ENCODE assay signal across 14 cellular contexts in genomic region chr3:171824824-171825221, GRCh38. TPM values are rescaled to one million over a fixed set of nuclear protein-coding genes. Genes with fewer than 3 reads are reported as not detected.
DNase-seq lines count a peak whose midpoint lies in the region; ATAC-seq and TF ChIP-seq lines count a peak whose summit lies in the region.
"Had no signal": no experiment of that assay in that cellular context is flagged by ENCODE, and none has a peak within 500 bp of the region (broad histone marks: within the 10 kb centered on the region; RNA-seq: fewer than 3 reads in every experiment).

No MANE protein-coding gene starts in this region.

- POLR2A ChIA-PET in HEK293 (lab: Yijun Ruan, JAX): no interaction called here

- no peak overlapping the region for H3K9ac ChIP-seq in stomach smooth muscle (ENCODE audit: low read length in 2 of 2)

- H3K27ac ChIP-seq in HEK293 (ENCODE audit: extremely low read depth, low read depth, low read length) (no peak overlapping the region; the same call in 1 of the 2 replicates), stomach smooth muscle (ENCODE audit: low read length) (peak overlapping the region; percentile 42)

- ATAC-seq in T-helper 17 cell (no peak), HG02973 (IDR thresholded peaks at IDR 0.05; ENCODE audit: unreplicated experiment) (no peak)
- ATAC-seq: stimulated activated naive CD8-positive, alpha-beta T cell treated with anti-CD3 and anti-CD28 coated beads, Interleukin-15, amount 100 ng/mL, for 72 hours had no signal

- H3K9me3 Mint-ChIP-seq in type B pancreatic cell: no peaks in the 10 kb centered on the region
- H3K9me3 Mint-ChIP-seq: activated T-helper 2 cell treated with anti-CD3 and anti-CD28 coated beads, Interferon-gamma antibody, Interleukin-2, Interleukin-4, amounts not matched to agents 10 μg/mL and 5 μg/mL and 100 μg/mL, durations not matched to agents 14 hours and 24 hours and 36 hours; stimulated activated naive CD8-positive, alpha-beta T cell treated with anti-CD3 and anti-CD28 coated beads, Interleukin-15, amount 100 ng/mL, for 72 hours had no signal

- H3K4me3 Mint-ChIP-seq in T-helper 17 cell: no peak overlapping the region
- H3K4me3 Mint-ChIP-seq in type B pancreatic cell: no peak overlapping the region
- H3K4me3 Mint-ChIP-seq: stimulated activated naive CD8-positive, alpha-beta T cell treated with anti-CD3 and anti-CD28 coated beads, Interleukin-15, amount 100 ng/mL, for 72 hours had no signal

- DNase-seq in T-helper 17 cell: no peak
- peak; percentile 55 for DNase-seq in fibroblast of pulmonary artery (ENCODE audit: low read depth)
- DNase-seq in NCI-H1417 treated with DMSO at 0.1 percent for 48 hours (lab: John Stamatoyannopoulos, UW): no peak
- no peak for DNase-seq in type B pancreatic cell (ENCODE audit: extremely low spot score, unreplicated experiment)
- no peak for DNase-seq in activated T-cell treated with anti-CD3 and anti-CD28 coated beads, Interleukin-2, amount 50 U/mL, for 1 hour
- DNase-seq: activated CD4-positive, alpha-beta T cell treated with anti-CD3 and anti-CD28 coated beads for 4 hours; MG63; NCI-H510A treated with DMSO at 0.1 percent for 48 hours; stimulated activated naive CD8-positive, alpha-beta T cell treated with anti-CD3 and anti-CD28 coated beads, Interleukin-15, amount 100 ng/mL, for 72 hours had no signal

- CTCF ChIA-PET in HEK293 (lab: Yijun Ruan, JAX): no interaction called here

- H3K4me1 ChIP-seq in HEK293 (ENCODE audit: control insufficient read depth, insufficient read depth, low read length) (peaks cover 6% of the 10 kb centered on the region), stomach smooth muscle (ENCODE audit: control insufficient read depth, insufficient read depth, low read length) (no peaks in the 10 kb centered on the region)

- H3K36me3 Mint-ChIP-seq in T-helper 17 cell (ENCODE audit: low read depth) (no peaks in the 10 kb centered on the region), type B pancreatic cell (no peaks in the 10 kb centered on the region)

- H3K36me3 ChIP-seq in HEK293 (ENCODE audit: control insufficient read depth in 2 of 2, insufficient read depth in 1 of 2, low read length in 2 of 2) (no peaks in the 10 kb centered on the region), stomach smooth muscle (ENCODE audit: control insufficient read depth in 2 of 2, insufficient read depth in 2 of 2, low read length in 2 of 2) (no peaks in the 10 kb centered on the region)
- H3K36me3 ChIP-seq: MG63 had no signal

- H3K4me1 Mint-ChIP-seq in T-helper 17 cell (peaks cover 38% of the 10 kb centered on the region), type B pancreatic cell (ENCODE audit: unreplicated experiment) (peaks cover 38% of the 10 kb centered on the region)

- peak overlapping the region; percentile 27 for H3K27ac Mint-ChIP-seq in T-helper 17 cell
- no peak overlapping the region for H3K27ac Mint-ChIP-seq in type B pancreatic cell
- H3K27ac Mint-ChIP-seq: activated T-helper 2 cell treated with anti-CD3 and anti-CD28 coated beads, Interferon-gamma antibody, Interleukin-2, Interleukin-4, amounts not matched to agents 10 μg/mL and 5 μg/mL and 100 μg/mL, durations not matched to agents 14 hours and 24 hours and 36 hours; stimulated activated naive CD8-positive, alpha-beta T cell treated with anti-CD3 and anti-CD28 coated beads, Interleukin-15, amount 100 ng/mL, for 72 hours had no signal

- H3K27me3 ChIP-seq in stomach smooth muscle (ENCODE audit: control insufficient read depth in 1 of 2, insufficient read depth in 2 of 2, low read length in 2 of 2): no peaks in the 10 kb centered on the region
- H3K27me3 ChIP-seq: MG63 had no signal

- TF ChIP-seq CTCF in HEK293 (tag by site-specific recombination; IDR thresholded peaks at IDR 0.05) (no peak), fibroblast of pulmonary artery (IDR thresholded peaks at IDR 0.05; ENCODE audit: low read length, missing control alignments) (no peak), type B pancreatic cell (conservative IDR thresholded peaks at IDR 0.05) (no peak)

- H3K4me3 ChIP-seq in HEK293 (ENCODE audit: low read depth, low read length) (no peak overlapping the region), fibroblast of pulmonary artery (replicated peaks; ENCODE audit: low read depth, low read length) (no peak overlapping the region), stomach smooth muscle (ENCODE audit: low read length in 2 of 2) (no peak overlapping the region)
- H3K4me3 ChIP-seq: MG63 had no signal

- H3K9me3 ChIP-seq in HEK293 (ENCODE audit: control insufficient read depth, insufficient read depth, low read depth, low read length): no peaks in the 10 kb centered on the region
- H3K9me3 ChIP-seq in T-helper 17 cell (ENCODE audit: control insufficient read depth, low read length, poor library complexity, severe bottlenecking): no peaks in the 10 kb centered on the region
- H3K9me3 ChIP-seq in stomach smooth muscle (ENCODE audit: control insufficient read depth in 2 of 2, low read length in 2 of 2): no peaks in the 10 kb centered on the region
- H3K9me3 ChIP-seq: MG63 had no signal

- H3K27me3 Mint-ChIP-seq in T-helper 17 cell: no peaks in the 10 kb centered on the region
- H3K27me3 Mint-ChIP-seq in type B pancreatic cell: peaks cover 4% of the 10 kb centered on the region

TF ChIP-seq in HEK293, 187 proteins besides CTCF, POLR2A, EP300 and RAD21:
- TF ChIP-seq ZNF394 (tag by site-specific recombination; IDR thresholded peaks at IDR 0.05; ENCODE audit: borderline replicate concordance) (no peak), SP7 (tag by site-specific recombination; IDR thresholded peaks at IDR 0.05) (peak; percentile 64), WT1 (tag by site-specific recombination; IDR thresholded peaks at IDR 0.05) (peak; percentile 35; the same call in 1 of the 2 replicates), ZNF626 (tag by site-specific recombination; IDR thresholded peaks at IDR 0.05) (no peak), ZFHX2 (tag by site-specific recombination; conservative IDR thresholded peaks at IDR 0.05) (peak; percentile 66), MZF1 (tag by site-specific recombination; IDR thresholded peaks at IDR 0.05; ENCODE audit: borderline replicate concordance) (peak; percentile 27; the same call in 1 of the 2 replicates), ZNF548 (tag by site-specific recombination; IDR thresholded peaks at IDR 0.05) (no peak)
- TF ChIP-seq, protein P1, sequence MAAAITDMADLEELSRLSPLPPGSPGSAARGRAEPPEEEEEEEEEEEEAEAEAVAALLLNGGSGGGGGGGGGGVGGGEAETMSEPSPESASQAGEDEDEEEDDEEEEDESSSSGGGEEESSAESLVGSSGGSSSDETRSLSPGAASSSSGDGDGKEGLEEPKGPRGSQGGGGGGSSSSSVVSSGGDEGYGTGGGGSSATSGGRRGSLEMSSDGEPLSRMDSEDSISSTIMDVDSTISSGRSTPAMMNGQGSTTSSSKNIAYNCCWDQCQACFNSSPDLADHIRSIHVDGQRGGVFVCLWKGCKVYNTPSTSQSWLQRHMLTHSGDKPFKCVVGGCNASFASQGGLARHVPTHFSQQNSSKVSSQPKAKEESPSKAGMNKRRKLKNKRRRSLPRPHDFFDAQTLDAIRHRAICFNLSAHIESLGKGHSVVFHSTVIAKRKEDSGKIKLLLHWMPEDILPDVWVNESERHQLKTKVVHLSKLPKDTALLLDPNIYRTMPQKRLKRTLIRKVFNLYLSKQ (tag by site-specific recombination; IDR thresholded peaks at IDR 0.05; ENCODE audit: borderline replicate concordance): no peak

RNA-seq across cellular contexts. Expression of gene PLD1, which starts 14.5 kb away (rescaled TPM):
- total RNA-seq in T-helper 17 cell: 1 to 10 TPM; 6.2 to 9.4 TPM
- total RNA-seq in type B pancreatic cell (ENCODE audit: low replicate concordance): 33.3 and 44.6 TPM in 2 replicates

RNA-seq across cellular contexts. Expression of gene TMEM212, which starts 18.3 kb away (rescaled TPM):
- total RNA-seq in T-helper 17 cell (not detected), type B pancreatic cell (ENCODE audit: low replicate concordance) (not detected in 2 replicates)
- total RNA-seq: liver had no signal
